Comparison of ENCODE assay signal across 18 cellular contexts in the genomic region with DNA sequence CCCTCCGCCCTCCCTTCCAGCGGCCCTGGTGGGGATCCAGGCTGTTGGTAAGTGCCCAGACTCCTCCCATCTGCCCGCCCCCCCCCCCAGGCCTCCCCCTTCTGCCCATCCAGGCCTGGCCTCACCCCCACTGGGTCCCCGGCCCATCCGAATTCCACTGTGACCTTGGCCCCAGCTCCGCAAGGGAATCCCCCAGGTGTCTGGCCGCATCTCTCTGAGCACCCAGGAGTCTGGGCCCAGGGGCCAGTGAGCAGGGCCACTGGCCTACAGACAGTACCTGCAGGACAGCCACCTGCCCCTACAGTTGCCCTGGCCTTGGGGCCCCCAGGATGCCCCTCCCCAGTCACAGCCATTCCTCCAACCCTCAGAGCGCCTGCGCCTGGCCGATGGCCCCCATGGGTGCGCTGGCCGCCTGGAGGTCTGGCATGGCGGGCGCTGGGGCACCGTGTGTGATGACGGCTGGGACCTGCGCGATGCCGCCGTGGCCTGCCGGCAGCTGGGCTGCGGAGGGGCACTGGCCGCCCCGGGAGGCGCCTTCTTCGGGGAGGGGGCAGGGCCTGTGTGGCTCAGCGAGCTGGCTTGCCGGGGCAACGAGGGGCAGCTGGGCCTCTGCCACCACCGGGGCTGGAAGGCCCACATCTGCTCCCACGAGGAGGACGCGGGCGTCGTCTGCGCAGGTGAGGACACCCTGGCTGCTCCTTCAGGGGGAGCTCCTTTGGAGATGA. TPM values are rescaled to one million over a fixed set of nuclear protein-coding genes. Genes with fewer than 3 reads are reported as not detected.
A peak's percentile ranks its signal among the peaks of the same experiment; 100 is the strongest.
DNase-seq lines count a peak whose midpoint lies in the region; ATAC-seq and TF ChIP-seq lines count a peak whose summit lies in the region.
"Had no signal": no experiment of that assay in that cellular context is flagged by ENCODE, and none has a peak within 500 bp of the region (broad histone marks: within the 10 kb centered on the region; RNA-seq: fewer than 3 reads in every experiment).

No MANE protein-coding gene starts in this region.

- peak overlapping the region; percentile 74 for H3K4me2 ChIP-seq in osteoblast (ENCODE audit: insufficient read depth, low read length)

- H3K9me3 ChIP-seq in esophagus (ENCODE audit: control insufficient read depth in 2 of 2, insufficient read depth in 1 of 2, low read depth in 1 of 2, low read length in 1 of 2) = no peaks in the 10 kb centered on the region
- H3K9me3 ChIP-seq in osteoblast (ENCODE audit: low read depth, low read length) = no peaks in the 10 kb centered on the region
- H3K9me3 ChIP-seq in vagina = no peaks in the 10 kb centered on the region
- H3K9me3 ChIP-seq: body of pancreas had no signal

- no peak for TF ChIP-seq POLR2A in vagina (IDR thresholded peaks at IDR 0.05)

- intact Hi-C loops in Right ventricle myocardium inferior (cut with DNase I) (no loop called here), cardiac septum (cut with DNase I) (no loop called here), vagina (cut with DNase I) (no loop called here)

- no peak overlapping the region for H2AFZ ChIP-seq in osteoblast (ENCODE audit: low read length)

- H3K27me3 ChIP-seq in esophagus (ENCODE audit: control insufficient read depth in 1 of 2, insufficient read depth in 2 of 2, low read length in 2 of 2) (no peaks in the 10 kb centered on the region), osteoblast (ENCODE audit: insufficient read depth, low read length) (no peaks in the 10 kb centered on the region), vagina (no peaks in the 10 kb centered on the region)
- H3K27me3 ChIP-seq: body of pancreas had no signal

- peak; percentile 69 for DNase-seq in Right ventricle myocardium inferior (ENCODE audit: missing footprints)
- DNase-seq in cardiac septum (ENCODE audit: low spot score) = no peak
- peak; percentile 92 for DNase-seq in osteoblast (ENCODE audit: insufficient read length, low spot score, missing footprints)
- no peak for DNase-seq in vagina (ENCODE audit: extremely low spot score in 2 of 2)
- DNase-seq in stimulated activated naive CD8-positive, alpha-beta T cell treated with anti-CD3 and anti-CD28 coated beads, Interleukin-15, Interleukin-2, amounts not matched to agents 100 U/mL and 50 U/mL, for 24 hours = no peak
- no peak for DNase-seq in putamen (ENCODE audit: low spot score)
- DNase-seq: activated CD4-positive, alpha-beta memory T cell treated with anti-CD3 and anti-CD28 coated beads for 36 hours; activated effector memory CD4-positive, alpha-beta T cell treated with anti-CD3 and anti-CD28 coated beads, Interleukin-2, amount 50 U/mL, for 16 hours; body of pancreas; DMS79; NCI-H1436; NCI-H510A treated with DMSO at 0.1 percent for 48 hours; small intestine; T-helper 9 cell had no signal

- no peak overlapping the region for H3K4me3 ChIP-seq in esophagus (ENCODE audit: low read depth in 1 of 2, low read length in 2 of 2)
- H3K4me3 ChIP-seq in osteoblast (ENCODE audit: insufficient read depth, low read length) = peak overlapping the region; percentile 35
- H3K4me3 ChIP-seq in vagina = peak overlapping the region; percentile 24 to 30
- H3K4me3 ChIP-seq: body of pancreas had no signal

- WGBS in esophagus, 2 donors = 63 to 68% methylated on average over 27 to 36 of the region's 36 CpGs

- no peaks in the 10 kb centered on the region for H3K36me3 ChIP-seq in esophagus (ENCODE audit: control insufficient read depth in 2 of 2, insufficient read depth in 2 of 2, low read length in 1 of 2)
- H3K36me3 ChIP-seq in osteoblast (ENCODE audit: insufficient read depth, low read length) = no peaks in the 10 kb centered on the region
- H3K36me3 ChIP-seq in vagina = no peaks in the 10 kb centered on the region

- TF ChIP-seq CTCF in osteoblast (IDR thresholded peaks at IDR 0.05; ENCODE audit: extremely low read depth, low read depth, low read length) (no peak), vagina (IDR thresholded peaks at IDR 0.05) (no peak)

- ATAC-seq in Right ventricle myocardium inferior = no peak
- no peak for ATAC-seq in stimulated activated naive CD8-positive, alpha-beta T cell treated with anti-CD3 and anti-CD28 coated beads, Interleukin-15, Interleukin-2, amounts not matched to agents 100 U/mL and 50 U/mL, for 24 hours
- ATAC-seq in GM21717 (IDR thresholded peaks at IDR 0.05; ENCODE audit: unreplicated experiment) = no peak
- ATAC-seq: body of pancreas had no signal

- H3K27ac ChIP-seq in esophagus (ENCODE audit: low read depth in 2 of 2, low read length in 1 of 2) (peak overlapping the region; percentile 40 to 68), osteoblast (ENCODE audit: low read depth, low read length) (peak overlapping the region; percentile 15), vagina (peak overlapping the region; percentile 95)

- H3K4me1 ChIP-seq in esophagus (ENCODE audit: control insufficient read depth in 2 of 2, insufficient read depth in 2 of 2, low read length in 1 of 2) (peaks cover 9 to 14% of the 10 kb centered on the region in 2 donors), osteoblast (ENCODE audit: insufficient read depth, low read length) (peaks cover 62% of the 10 kb centered on the region), vagina (peaks cover 81% of the 10 kb centered on the region)

- H4K20me1 ChIP-seq in osteoblast (ENCODE audit: insufficient read depth, low read length) = no peaks in the 10 kb centered on the region

- peaks cover 17% of the 10 kb centered on the region for H3K79me2 ChIP-seq in osteoblast (ENCODE audit: insufficient read depth, low read length)

RNA-seq across cellular contexts. Expression of gene SSC5D, which starts 0.9 kb away (rescaled TPM):
- 3.4 TPM for total RNA-seq in Right ventricle myocardium inferior
- 7.7 TPM for total RNA-seq in cardiac septum
- 1 to 10 TPM in 1 of 2 donors, under 1 TPM in 1; 0.92 to 1.0 TPM for polyA plus RNA-seq in esophagus
- 22.7 and 77.4 TPM in 2 replicates for total RNA-seq in osteoblast
- 13.5 TPM for total RNA-seq in vagina

RNA-seq across cellular contexts. Expression of gene NAT14, which starts 4.2 kb away (rescaled TPM):
- total RNA-seq in Right ventricle myocardium inferior (5.6 TPM), cardiac septum (6.0 TPM), osteoblast (8.3 and 11.2 TPM in 2 replicates), vagina (14.2 TPM)
- polyA plus RNA-seq in esophagus = 1 to 10 TPM; 4.2 to 6.8 TPM

RNA-seq across cellular contexts. Expression of gene ZNF628, which starts 12.7 kb away (rescaled TPM):
- total RNA-seq in Right ventricle myocardium inferior (5.7 TPM), cardiac septum (3.4 TPM), osteoblast (1.5 and 2.9 TPM in 2 replicates), vagina (2.7 TPM)
- polyA plus RNA-seq in esophagus = 1 to 10 TPM; 3.8 to 7.0 TPM

RNA-seq across cellular contexts. Expression of gene C19orf85, which starts 24.6 kb away (rescaled TPM):
- not detected for total RNA-seq in Right ventricle myocardium inferior
- total RNA-seq in cardiac septum = not detected
- polyA plus RNA-seq in esophagus = under 1 TPM in 1 of 2 donors, not detected in 1; 0.04 TPM
- total RNA-seq in osteoblast = not detected in 2 replicates
- not detected for total RNA-seq in vagina
- total RNA-seq: activated CD4-positive, alpha-beta memory T cell treated with anti-CD3 and anti-CD28 coated beads for 36 hours; body of pancreas; glomerular endothelial cell; RPMI7951 had no signal
- polyA plus RNA-seq: small intestine had no signal

RNA-seq across cellular contexts. Expression of gene ISOC2, which starts 27.7 kb away (rescaled TPM):
- total RNA-seq in Right ventricle myocardium inferior (55.2 TPM), cardiac septum (50.8 TPM), osteoblast (55.4 and 65.1 TPM in 2 replicates), vagina (61.4 TPM)
- polyA plus RNA-seq in esophagus = 10 to 100 TPM; 38.6 to 95.2 TPM

Comparison
In these comparisons a context has a peak if more than half of its experiments do, and no peak if none do; other contexts are left out.
1. DNase-seq: peak in Right ventricle myocardium inferior (single experiment) and osteoblast (single experiment); none in cardiac septum (single experiment), vagina (0 of 2), stimulated activated naive CD8-positive, alpha-beta T cell treated with anti-CD3 and anti-CD28 coated beads, Interleukin-15, Interleukin-2, amounts not matched to agents 100 U/mL and 50 U/mL, for 24 hours (single experiment) and putamen (single experiment).
2. H3K27ac ChIP-seq: peak in every context shown above with its lines; median percentile 95 in vagina; 54 in esophagus; 15 in osteoblast.
3. H3K4me3 ChIP-seq: peak in osteoblast (single experiment) and vagina (2 of 2); none in esophagus (0 of 2).